Comparison of ENCODE assay signal across 18 cellular contexts in the genomic region with DNA sequence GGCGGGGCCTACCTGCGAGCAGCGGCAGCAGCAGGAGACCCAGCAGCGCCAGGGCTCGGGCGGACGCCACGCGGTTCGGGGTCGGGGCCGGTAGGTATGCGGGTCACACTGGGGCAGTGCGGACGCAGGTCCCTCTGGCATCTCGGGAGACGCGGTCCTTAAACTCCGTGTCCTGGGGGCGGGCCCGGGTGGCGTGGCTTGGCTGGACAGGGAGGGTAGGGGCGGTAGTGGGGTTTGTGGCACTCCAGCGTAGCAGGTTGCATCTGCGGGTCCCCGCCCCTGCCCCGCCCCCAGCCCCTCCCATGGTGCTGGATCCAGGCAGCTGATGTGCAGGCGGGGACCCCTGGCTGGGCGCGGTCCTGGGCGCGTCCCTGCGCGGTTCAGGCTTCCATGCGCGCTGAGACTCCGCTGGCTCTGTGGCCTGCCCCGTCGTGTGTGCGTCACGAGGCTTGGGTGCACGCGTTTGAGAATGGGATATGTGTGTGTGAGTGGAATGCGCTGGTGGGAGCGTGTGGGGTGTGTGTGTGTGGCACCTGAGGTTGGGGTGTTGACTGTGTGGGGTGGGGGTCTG.
DNase-seq lines count a peak whose midpoint lies in the region; ATAC-seq and TF ChIP-seq lines count a peak whose summit lies in the region.
"Had no signal": no experiment of that assay in that cellular context is flagged by ENCODE, and none has a peak within 500 bp of the region (broad histone marks: within the 10 kb centered on the region; RNA-seq: fewer than 3 reads in every experiment).

No MANE protein-coding gene starts in this region.

- H3K27me3 ChIP-seq in HUES64 (ENCODE audit: insufficient read depth, low read length) (peaks cover 33% of the 10 kb centered on the region), lung (ENCODE audit: control insufficient read depth, insufficient read depth) (no peaks in the 10 kb centered on the region)

- ATAC-seq in esophagus mucosa = peak; percentile 9
- no peak for ATAC-seq in lung (ENCODE audit: insufficient read depth, low FRiP score)
- ATAC-seq: activated CD4-positive, CD25-positive, alpha-beta regulatory T cell treated with anti-CD3 and anti-CD28 coated beads, Interleukin-2, amount 50 U/mL, for 24 hours; natural killer cell; Panc1 had no signal

- no peaks in the 10 kb centered on the region for H3K36me3 ChIP-seq in HUES64 (ENCODE audit: insufficient read depth, low read length)
- no peaks in the 10 kb centered on the region for H3K36me3 ChIP-seq in lung (ENCODE audit: control insufficient read depth in 2 of 2, insufficient read depth in 2 of 2, low read length in 2 of 2)

- no peaks in the 10 kb centered on the region for H3K4me1 ChIP-seq in HUES64 (ENCODE audit: insufficient read depth, low read length)
- H3K4me1 ChIP-seq in lung (ENCODE audit: control insufficient read depth in 2 of 2, insufficient read depth in 2 of 2, low read length in 2 of 2) = no peaks in the 10 kb centered on the region
- H3K4me1 ChIP-seq: Caco-2 had no signal

- H3K27ac ChIP-seq in HUES64 (ENCODE audit: low read depth, low read length) = no peak overlapping the region
- no peak overlapping the region for H3K27ac ChIP-seq in lung (ENCODE audit: low read depth in 1 of 2, low read length in 1 of 2)
- H3K27ac ChIP-seq: SK-N-MC had no signal

- peak; percentile 56 for DNase-seq in NCI-H2029 (lab: John Stamatoyannopoulos, UW)
- DNase-seq in NCI-H2029 treated with DMSO at 0.1 percent for 48 hours (lab: John Stamatoyannopoulos, UW) = no peak
- peak; percentile 22 for DNase-seq in lung (ENCODE audit: low spot score)
- no peak for DNase-seq in anterior cingulate cortex (lab: John Stamatoyannopoulos, UW)
- no peak for DNase-seq in MV-4-11 (lab: John Stamatoyannopoulos, UW)
- no peak for DNase-seq in HT-29 (ENCODE audit: low spot score)
- DNase-seq: Caco-2, caudate nucleus, GOT3, natural killer cell, NCI-H1417, T-helper 9 cell had no signal

- H3K9ac ChIP-seq in HUES64 (ENCODE audit: low read depth, low read length) = peak overlapping the region; percentile 37; the same call in 1 of the 2 replicates

- no peak for TF ChIP-seq CTCF in lung (IDR thresholded peaks at IDR 0.05; ENCODE audit: control extremely low read depth, extremely low read depth)

- H3K9me3 ChIP-seq in HUES64 (ENCODE audit: insufficient read depth, low read depth, low read length) = no peaks in the 10 kb centered on the region
- peaks cover 0 to 4% of the 10 kb centered on the region in 2 donors for H3K9me3 ChIP-seq in lung (ENCODE audit: control insufficient read depth in 2 of 2, insufficient read depth in 1 of 2, low read length in 1 of 2)
- H3K9me3 ChIP-seq: Caco-2 had no signal

- 13% methylated on average over 45 of the region's 45 CpGs for WGBS in HUES64
- WGBS in lung, 2 donors = 10 to 12% methylated on average over 41 to 45 of the region's 45 CpGs

- peak overlapping the region; percentile 58 for H3K4me3 ChIP-seq in HUES64 (ENCODE audit: low read length)
- no peak overlapping the region for H3K4me3 ChIP-seq in lung
- H3K4me3 ChIP-seq: SK-N-MC, smooth muscle cell had no signal

Comparison
In these comparisons a context has a peak if more than half of its experiments do, and no peak if none do; other contexts are left out.
1. DNase-seq: peak in NCI-H2029 (single experiment) and lung (single experiment); none in NCI-H2029 treated with DMSO at 0.1 percent for 48 hours (single experiment), anterior cingulate cortex (0 of 58), MV-4-11 (single experiment) and HT-29 (single experiment).